In genomic region chr3:186209810-186210752, GRCh38 we compare ENCODE assay signal across 8 cellular contexts.
DNase-seq lines count a peak whose midpoint lies in the region; ATAC-seq and TF ChIP-seq lines count a peak whose summit lies in the region.

No MANE protein-coding gene starts in this region.

- WGBS in esophagus, 2 donors, result 17 to 20% methylated on average over 20 of the region's 20 CpGs

- H3K9me3 ChIP-seq in RWPE2 (ENCODE audit: severe bottlenecking) (no peaks in the 10 kb centered on the region), esophagus (ENCODE audit: control insufficient read depth in 2 of 2, insufficient read depth in 1 of 2, low read depth in 1 of 2, low read length in 1 of 2) (no peaks in the 10 kb centered on the region), muscle layer of duodenum (ENCODE audit: control insufficient read depth in 1 of 2, low read length in 2 of 2) (no peaks in the 10 kb centered on the region)

- H3K4me3 ChIP-seq in RWPE2 (ENCODE audit: severe bottlenecking) (no peak overlapping the region), esophagus (ENCODE audit: low read depth in 1 of 2, low read length in 2 of 2) (no peak overlapping the region), muscle layer of duodenum (ENCODE audit: low read depth in 1 of 2, low read length in 2 of 2) (no peak overlapping the region)

- no peak for TF ChIP-seq CTCF in RWPE2 (IDR thresholded peaks at IDR 0.05; ENCODE audit: poor library complexity, severe bottlenecking)

- peaks cover 17% of the 10 kb centered on the region for H3K27me3 Mint-ChIP-seq in activated T-helper 1 cell treated with anti-CD3 and anti-CD28 coated beads, Interleukin-12 subunit alpha, Interleukin-12 subunit beta, Interleukin-2, Interleukin-4 antibody, amounts not matched to agents 30 ng/mL and 10 ng/mL and 1 ng/mL, durations not matched to agents 14 hours and 24 hours and 36 hours (ENCODE audit: insufficient read depth)

- no peaks in the 10 kb centered on the region for H3K36me3 ChIP-seq in RWPE2 (ENCODE audit: low read depth)
- no peaks in the 10 kb centered on the region for H3K36me3 ChIP-seq in esophagus (ENCODE audit: control insufficient read depth in 2 of 2, insufficient read depth in 2 of 2, low read length in 1 of 2)
- H3K36me3 ChIP-seq in muscle layer of duodenum (ENCODE audit: control insufficient read depth in 1 of 2, insufficient read depth in 2 of 2, low read length in 2 of 2), result no peaks in the 10 kb centered on the region

- H3K4me1 Mint-ChIP-seq in activated T-helper 1 cell treated with anti-CD3 and anti-CD28 coated beads, Interleukin-12 subunit alpha, Interleukin-12 subunit beta, Interleukin-2, Interleukin-4 antibody, amounts not matched to agents 30 ng/mL and 10 ng/mL and 1 ng/mL, durations not matched to agents 14 hours and 24 hours and 36 hours (ENCODE audit: low read depth), result no peaks in the 10 kb centered on the region

- ATAC-seq in RWPE2 (ENCODE audit: low read depth), result peak; percentile 83

- DNase-seq in DMS153 (lab: John Stamatoyannopoulos, UW) (peak; percentile 48), HPDE6-E6E7 (ENCODE audit: extremely low spot score) (peak; percentile 37), RWPE2 (ENCODE audit: low spot score) (no peak), mesenteric fat pad (ENCODE audit: low spot score) (no peak)
- no peak for DNase-seq in activated CD4-positive, alpha-beta T cell treated with anti-CD3 and anti-CD28 coated beads for 48 hours
- no peak for DNase-seq in activated T-helper 1 cell treated with anti-CD3 and anti-CD28 coated beads, Interleukin-12 subunit alpha, Interleukin-12 subunit beta, Interleukin-2, Interleukin-4 antibody, amounts not matched to agents 30 ng/mL and 10 ng/mL and 1 ng/mL, durations not matched to agents 14 hours and 24 hours and 36 hours (ENCODE audit: low spot score)

- H3K27me3 ChIP-seq in RWPE2 (ENCODE audit: insufficient read depth, poor library complexity, severe bottlenecking), result no peaks in the 10 kb centered on the region
- no peaks in the 10 kb centered on the region for H3K27me3 ChIP-seq in esophagus (ENCODE audit: control insufficient read depth in 1 of 2, insufficient read depth in 2 of 2, low read length in 2 of 2)
- H3K27me3 ChIP-seq in muscle layer of duodenum (ENCODE audit: low read depth, low read length), result no peaks in the 10 kb centered on the region

- H3K27ac Mint-ChIP-seq in activated T-helper 1 cell treated with anti-CD3 and anti-CD28 coated beads, Interleukin-12 subunit alpha, Interleukin-12 subunit beta, Interleukin-2, Interleukin-4 antibody, amounts not matched to agents 30 ng/mL and 10 ng/mL and 1 ng/mL, durations not matched to agents 14 hours and 24 hours and 36 hours, result no peak overlapping the region

- H3K27ac ChIP-seq in RWPE2 (ENCODE audit: poor library complexity, severe bottlenecking) (no peak overlapping the region), esophagus (ENCODE audit: low read depth in 2 of 2, low read length in 1 of 2) (peak overlapping the region; percentile 66 to 80), muscle layer of duodenum (ENCODE audit: low read length) (peak overlapping the region; percentile 54)

- H3K9me3 Mint-ChIP-seq in activated T-helper 1 cell treated with anti-CD3 and anti-CD28 coated beads, Interleukin-12 subunit alpha, Interleukin-12 subunit beta, Interleukin-2, Interleukin-4 antibody, amounts not matched to agents 30 ng/mL and 10 ng/mL and 1 ng/mL, durations not matched to agents 14 hours and 24 hours and 36 hours, result no peaks in the 10 kb centered on the region

- H3K4me1 ChIP-seq in RWPE2 (ENCODE audit: insufficient read depth, poor library complexity, severe bottlenecking) (peaks cover 6% of the 10 kb centered on the region), esophagus (ENCODE audit: control insufficient read depth in 2 of 2, insufficient read depth in 2 of 2, low read length in 1 of 2) (peaks cover 4 to 18% of the 10 kb centered on the region in 2 donors), muscle layer of duodenum (ENCODE audit: control insufficient read depth in 1 of 2, insufficient read depth in 2 of 2, low read length in 2 of 2) (peaks cover 14 to 17% of the 10 kb centered on the region in 2 donors)

- intact Hi-C loops in activated T-helper 1 cell treated with anti-CD3 and anti-CD28 coated beads, Interleukin-12 subunit alpha, Interleukin-12 subunit beta, Interleukin-2, Interleukin-4 antibody, amounts not matched to agents 30 ng/mL and 10 ng/mL and 1 ng/mL, durations not matched to agents 14 hours and 24 hours and 36 hours (cut with micrococcal nuclease), result no loop called here

- no peak overlapping the region for H3K4me3 Mint-ChIP-seq in activated T-helper 1 cell treated with anti-CD3 and anti-CD28 coated beads, Interleukin-12 subunit alpha, Interleukin-12 subunit beta, Interleukin-2, Interleukin-4 antibody, amounts not matched to agents 30 ng/mL and 10 ng/mL and 1 ng/mL, durations not matched to agents 14 hours and 24 hours and 36 hours

- no peaks in the 10 kb centered on the region for H3K36me3 Mint-ChIP-seq in activated T-helper 1 cell treated with anti-CD3 and anti-CD28 coated beads, Interleukin-12 subunit alpha, Interleukin-12 subunit beta, Interleukin-2, Interleukin-4 antibody, amounts not matched to agents 30 ng/mL and 10 ng/mL and 1 ng/mL, durations not matched to agents 14 hours and 24 hours and 36 hours (ENCODE audit: low read depth)

Comparison
In these comparisons a context has a peak if more than half of its experiments do, and no peak if none do; other contexts are left out.
1. DNase-seq: peak in DMS153 (single experiment) and HPDE6-E6E7 (single experiment); none in RWPE2 (single experiment), activated CD4-positive, alpha-beta T cell treated with anti-CD3 and anti-CD28 coated beads for 48 hours (single experiment), mesenteric fat pad (single experiment) and activated T-helper 1 cell treated with anti-CD3 and anti-CD28 coated beads, Interleukin-12 subunit alpha, Interleukin-12 subunit beta, Interleukin-2, Interleukin-4 antibody, amounts not matched to agents 30 ng/mL and 10 ng/mL and 1 ng/mL, durations not matched to agents 14 hours and 24 hours and 36 hours (single experiment).